10 cellular contexts compared by ENCODE assay signal in genomic region chr3:131083190-131083863, GRCh38. TPM values are rescaled to one million over a fixed set of nuclear protein-coding genes. Genes with fewer than 3 reads are reported as not detected.
DNase-seq lines count a peak whose midpoint lies in the region; ATAC-seq and TF ChIP-seq lines count a peak whose summit lies in the region.
"Had no signal": no experiment of that assay in that cellular context is flagged by ENCODE, and none has a peak within 500 bp of the region (broad histone marks: within the 10 kb centered on the region; RNA-seq: fewer than 3 reads in every experiment).

No MANE protein-coding gene starts in this region.

- H3K9me3 Mint-ChIP-seq in MCF 10A (ENCODE audit: unreplicated experiment): no peaks in the 10 kb centered on the region

- TF ChIP-seq CTCF in MCF 10A (IDR thresholded peaks at IDR 0.05; ENCODE audit: unreplicated experiment): no peak
- TF ChIP-seq CTCF in breast epithelium (IDR thresholded peaks at IDR 0.05): no peak
- TF ChIP-seq CTCF in mammary epithelial cell (conservative IDR thresholded peaks at IDR 0.05 in 1 of 2, IDR thresholded peaks at IDR 0.05 in 1 of 2; ENCODE audit: extremely low read depth in 1 of 2, insufficient read depth in 1 of 2, low read depth in 1 of 2, low read length in 2 of 2): no peak

- no peaks in the 10 kb centered on the region for H3K36me3 ChIP-seq in breast epithelium
- H3K36me3 ChIP-seq in mammary epithelial cell (ENCODE audit: insufficient read depth, low read length): no peaks in the 10 kb centered on the region

- H2AFZ ChIP-seq in mammary epithelial cell (ENCODE audit: low read depth, low read length): no peak overlapping the region

- no peaks in the 10 kb centered on the region for H3K4me1 ChIP-seq in breast epithelium
- no peaks in the 10 kb centered on the region for H3K4me1 ChIP-seq in right cardiac atrium (ENCODE audit: control insufficient read depth, insufficient read depth, low read length)
- no peaks in the 10 kb centered on the region for H3K4me1 ChIP-seq in mammary epithelial cell (ENCODE audit: insufficient read depth, low read length)

- no peaks in the 10 kb centered on the region for H3K27me3 ChIP-seq in breast epithelium
- no peaks in the 10 kb centered on the region for H3K27me3 ChIP-seq in right cardiac atrium (ENCODE audit: control insufficient read depth, insufficient read depth)
- no peaks in the 10 kb centered on the region for H3K27me3 ChIP-seq in mammary epithelial cell (ENCODE audit: insufficient read depth, low read length)

- no peak overlapping the region for H3K4me3 ChIP-seq in breast epithelium
- no peak overlapping the region for H3K4me3 ChIP-seq in right cardiac atrium (ENCODE audit: low read length)
- H3K4me3 ChIP-seq in mammary epithelial cell (replicated peaks in 1 of 3; ENCODE audit: insufficient read depth in 1 of 3, low read depth in 2 of 3, low read length in 3 of 3): no peak overlapping the region

- H3K27ac Mint-ChIP-seq in MCF 10A (ENCODE audit: low read depth, unreplicated experiment): no peak overlapping the region

- no peak overlapping the region for H3K9ac ChIP-seq in mammary epithelial cell (ENCODE audit: insufficient read depth, low read length)

- in situ Hi-C loops in mammary epithelial cell (cut with MboI; ENCODE audit: low sequenced_read_pairs in 2 of 2): no loop called here

- H3K27me3 Mint-ChIP-seq in MCF 10A (ENCODE audit: insufficient read depth, unreplicated experiment): no peaks in the 10 kb centered on the region

- H3K27ac ChIP-seq in breast epithelium (no peak overlapping the region), right cardiac atrium (ENCODE audit: low read length) (no peak overlapping the region), mammary epithelial cell (ENCODE audit: insufficient read depth, low read depth, low read length) (no peak overlapping the region)

- POLR2A ChIA-PET in MCF 10A (lab: Yijun Ruan, JAX): no interaction called here

- H3K4me3 Mint-ChIP-seq in MCF 10A (ENCODE audit: unreplicated experiment): no peak overlapping the region

- peak; percentile 1 for DNase-seq in MCF 10A (ENCODE audit: unreplicated experiment)
- no peak for DNase-seq in breast epithelium (ENCODE audit: low spot score in 2 of 2)
- DNase-seq in SHP77 treated with DMSO at 0.1 percent for 48 hours (lab: John Stamatoyannopoulos, UW): peak; percentile 2
- peak; percentile 59 to 82 (median 82) for DNase-seq in right cardiac atrium
- DNase-seq in germinal center (ENCODE audit: low spot score): no peak
- DNase-seq in mammary epithelial cell: no peak
- no peak for DNase-seq in activated CD4-positive, alpha-beta T cell treated with anti-CD3 and anti-CD28 coated beads for 48 hours
- DNase-seq: activated gamma-delta T cell treated with Interleukin-2 at 50 U/mL for 16 hours had no signal

- CTCF ChIA-PET in MCF 10A (lab: Yijun Ruan, JAX) (interaction anchor here (0.6 kb wide), 1 partner anchor 23 kb away, joined by 3 read pairs; no protein-coding TSS in a partner anchor), mammary epithelial cell (lab: Charles Lee; ENCODE audit: low non-redundant PET) (no interaction called here)

- no peaks in the 10 kb centered on the region for H3K36me3 Mint-ChIP-seq in MCF 10A (ENCODE audit: insufficient read depth, unreplicated experiment)

- H3K4me2 ChIP-seq in mammary epithelial cell (ENCODE audit: insufficient read depth, low read depth, low read length): no peak overlapping the region

- peak in 1 of 2 donors; percentile 32 for ATAC-seq in right cardiac atrium
- no peak for ATAC-seq in GM19463 (IDR thresholded peaks at IDR 0.05; ENCODE audit: unreplicated experiment)
- ATAC-seq: left lobe of liver had no signal

- intact Hi-C loops in MCF 10A (cut with micrococcal nuclease): no loop called here
- intact Hi-C loops in breast epithelium (cut with DNase I; ENCODE audit: low total_unique reads): no loop called here
- intact Hi-C loops in right cardiac atrium (cut with DNase I): no loop called here
- intact Hi-C loops in mammary epithelial cell (cut with micrococcal nuclease): no loop called here

- no TSS peak for BruUV-seq in MCF 10A (replicated peaks; lab: Mats Ljungman, UMichigan)
- BruUV-seq in mammary epithelial cell (replicated peaks; lab: Mats Ljungman, UMichigan): no TSS peak

- H3K79me2 ChIP-seq in mammary epithelial cell (ENCODE audit: insufficient read depth, low read length): no peaks in the 10 kb centered on the region

- WGBS in right cardiac atrium: 19% methylated on average over 4 of the region's 4 CpGs
- WGBS in mammary epithelial cell (ENCODE audit: low coverage, missing lambda C conversion rate): 23% methylated on average over 4 of the region's 4 CpGs

- H3K4me1 Mint-ChIP-seq in MCF 10A (ENCODE audit: insufficient read depth, unreplicated experiment): no peaks in the 10 kb centered on the region

- H4K20me1 ChIP-seq in mammary epithelial cell (ENCODE audit: insufficient read depth, low read length): no peaks in the 10 kb centered on the region

- TF ChIP-seq POLR2A in breast epithelium (IDR thresholded peaks at IDR 0.05): no peak

- H3K9me3 ChIP-seq in breast epithelium: no peaks in the 10 kb centered on the region
- H3K9me3 ChIP-seq in right cardiac atrium (ENCODE audit: control insufficient read depth, low read length): no peaks in the 10 kb centered on the region
- no peaks in the 10 kb centered on the region for H3K9me3 ChIP-seq in mammary epithelial cell (replicated peaks; ENCODE audit: insufficient read depth, low read length)

- dilution Hi-C loops in mammary epithelial cell (cut with HindIII; ENCODE audit: low sequenced_read_pairs): no loop called here

RNA-seq across cellular contexts. Expression of gene NEK11, which starts 56.6 kb away (rescaled TPM):
- total RNA-seq in MCF 10A (2022): 6.9 and 10.2 TPM in 2 replicates
- 10 to 100 TPM in 2 of 3 donors, 1 to 10 TPM in 1; 7.4 to 18.3 (median 16.4) TPM for total RNA-seq in breast epithelium
- total RNA-seq in right cardiac atrium: 1 to 10 TPM; 2.3 to 3.6 (median 2.6) TPM
- polyA plus RNA-seq in right cardiac atrium: 1.1 TPM
- total RNA-seq in mammary epithelial cell: 10 to 100 TPM in 1 of 2 donors, 1 to 10 TPM in 1; 7.7 to 20.2 TPM
- 2.7 TPM for polyA plus RNA-seq in mammary epithelial cell
- 19.0 TPM for polyA minus RNA-seq in mammary epithelial cell

RNA-seq across cellular contexts. Expression of gene ASTE1, which starts 56.7 kb away (rescaled TPM):
- total RNA-seq in MCF 10A (2022): 2.7 and 3.3 TPM in 2 replicates
- 10 to 100 TPM in 1 of 3 donors, 1 to 10 TPM in 2; 6.2 to 10.5 (median 8.0) TPM for total RNA-seq in breast epithelium
- 1 to 10 TPM; 3.5 to 5.1 (median 4.7) TPM for total RNA-seq in right cardiac atrium
- 2.2 TPM for polyA plus RNA-seq in right cardiac atrium
- 1 to 10 TPM; 4.4 to 6.3 TPM for total RNA-seq in mammary epithelial cell
- 4.2 TPM for polyA plus RNA-seq in mammary epithelial cell
- 0.83 TPM for polyA minus RNA-seq in mammary epithelial cell

Comparison
In these comparisons a context has a peak if more than half of its experiments do, and no peak if none do; other contexts are left out.
1. DNase-seq: peak in MCF 10A (single experiment), SHP77 treated with DMSO at 0.1 percent for 48 hours (single experiment) and right cardiac atrium (3 of 3); none in breast epithelium (0 of 2), germinal center (single experiment), mammary epithelial cell (single experiment) and activated CD4-positive, alpha-beta T cell treated with anti-CD3 and anti-CD28 coated beads for 48 hours (single experiment).